17 cellular contexts compared by ENCODE assay signal in genomic region chr11:117412653-117413275, GRCh38.
"Had no signal": no experiment of that assay in that cellular context is flagged by ENCODE, and none has a peak within 500 bp of the region (broad histone marks: within the 10 kb centered on the region; RNA-seq: fewer than 3 reads in every experiment).

No MANE protein-coding gene starts in this region.

- H3K27ac Mint-ChIP-seq: effector memory CD8-positive, alpha-beta T cell; natural killer cell; stimulated activated naive B cell treated with anti-CD40 and anti-IgM and Interleukin-4, amounts not matched to agents 10 μg/mL and 1 μg/mL and 100 μg/mL, for 72 hours; stimulated activated naive CD8-positive, alpha-beta T cell treated with anti-CD3 and anti-CD28 coated beads, Interleukin-15, Interleukin-2, amounts not matched to agents 100 ng/mL and 50 ng/mL, for 24 hours had no signal

- ATAC-seq: effector memory CD8-positive, alpha-beta T cell; gastrocnemius medialis; left ventricle myocardium superior; lower lobe of right lung; natural killer cell; psoas muscle; right cardiac atrium; stimulated activated naive B cell treated with anti-CD40 and anti-IgM and Interleukin-4, amounts not matched to agents 10 μg/mL and 1 μg/mL and 100 μg/mL, for 72 hours had no signal

- DNase-seq: cerebellar nuclear complex; cortex of kidney; effector memory CD8-positive, alpha-beta T cell; gastrocnemius medialis; left ventricle myocardium superior; lower lobe of right lung; natural killer cell; psoas muscle; right cardiac atrium; small intestine; stimulated activated CD4-positive, alpha-beta T cell treated with anti-CD3 and anti-CD28 coated beads, Interleukin-15, amount 100 ng/mL, for 24 hours; stimulated activated CD4-positive, alpha-beta T cell treated with anti-CD3 and anti-CD28 coated beads, Interleukin-2, amount 100 ng/mL, for 48 hours; stimulated activated naive B cell treated with anti-CD40 and anti-IgM and Interleukin-4, amounts not matched to agents 10 μg/mL and 1 μg/mL and 100 μg/mL, for 72 hours; thyroid gland; trophoblast cell had no signal

- H3K27me3 Mint-ChIP-seq: stimulated activated naive CD8-positive, alpha-beta T cell treated with anti-CD3 and anti-CD28 coated beads, Interleukin-15, Interleukin-2, amounts not matched to agents 100 ng/mL and 50 ng/mL, for 24 hours had no signal

- H3K4me3 Mint-ChIP-seq: effector memory CD8-positive, alpha-beta T cell; natural killer cell; neural crest cell; stimulated activated naive B cell treated with anti-CD40 and anti-IgM and Interleukin-4, amounts not matched to agents 10 μg/mL and 1 μg/mL and 100 μg/mL, for 72 hours; stimulated activated naive CD8-positive, alpha-beta T cell treated with anti-CD3 and anti-CD28 coated beads, Interleukin-15, Interleukin-2, amounts not matched to agents 100 ng/mL and 50 ng/mL, for 24 hours had no signal

- H3K27me3 ChIP-seq: gastrocnemius medialis, thyroid gland had no signal

- H3K4me1 ChIP-seq: gastrocnemius medialis, lower lobe of right lung, psoas muscle, thyroid gland had no signal

- H3K36me3 Mint-ChIP-seq: natural killer cell had no signal

- H3K4me3 ChIP-seq: gastrocnemius medialis, lower lobe of right lung, psoas muscle, thyroid gland had no signal

- H3K9me3 Mint-ChIP-seq: effector memory CD8-positive, alpha-beta T cell; natural killer cell; neural crest cell; stimulated activated naive B cell treated with anti-CD40 and anti-IgM and Interleukin-4, amounts not matched to agents 10 μg/mL and 1 μg/mL and 100 μg/mL, for 72 hours; stimulated activated naive CD8-positive, alpha-beta T cell treated with anti-CD3 and anti-CD28 coated beads, Interleukin-15, Interleukin-2, amounts not matched to agents 100 ng/mL and 50 ng/mL, for 24 hours had no signal

- H3K9me3 ChIP-seq: gastrocnemius medialis, lower lobe of right lung, psoas muscle, thyroid gland had no signal

- H3K27ac ChIP-seq: gastrocnemius medialis, lower lobe of right lung, psoas muscle, thyroid gland had no signal
